Comparison of ENCODE assay signal across 25 cellular contexts in the genomic region with DNA sequence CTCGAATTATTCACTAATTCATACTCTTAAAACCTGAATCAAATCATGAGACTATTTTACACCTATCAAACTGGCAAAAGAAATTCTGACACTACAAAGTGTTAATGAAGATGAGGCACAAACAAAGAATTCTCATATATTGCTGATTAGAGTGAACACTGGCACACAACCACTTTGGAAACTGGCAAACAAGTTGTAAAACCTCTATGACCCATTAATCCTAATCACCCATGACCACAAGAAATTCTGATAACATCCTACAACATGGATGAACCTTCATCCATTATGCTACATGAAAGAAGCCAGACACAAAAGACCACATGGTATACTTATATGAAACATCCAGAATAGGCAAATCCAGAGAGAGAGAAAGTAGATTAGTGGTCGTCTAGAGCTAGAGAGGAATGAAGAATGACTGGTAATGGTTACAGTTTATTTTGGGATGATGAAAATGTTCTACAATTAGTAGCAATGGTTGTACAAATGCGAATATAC. TPM values are rescaled to one million over a fixed set of nuclear protein-coding genes. Genes with fewer than 3 reads are reported as not detected.
DNase-seq lines count a peak whose midpoint lies in the region; ATAC-seq and TF ChIP-seq lines count a peak whose summit lies in the region.
"Had no signal": no experiment of that assay in that cellular context is flagged by ENCODE, and none has a peak within 500 bp of the region (broad histone marks: within the 10 kb centered on the region; RNA-seq: fewer than 3 reads in every experiment).

No MANE protein-coding gene starts in this region.

- no peak overlapping the region for H3K27ac Mint-ChIP-seq in activated CD4-positive, alpha-beta T cell treated with anti-CD3 and anti-CD28 coated beads for 36 hours
- H3K27ac Mint-ChIP-seq in activated CD4-positive, alpha-beta T cell treated with anti-CD3 and anti-CD28 coated beads, Interleukin-2, amount 10 ng/mL, durations not matched to agents 7 days and 5 days: no peak overlapping the region
- H3K27ac Mint-ChIP-seq in chondrocyte (ENCODE audit: unreplicated experiment): peak overlapping the region; percentile 76
- H3K27ac Mint-ChIP-seq: activated CD4-positive, alpha-beta memory T cell treated with anti-CD3 and anti-CD28 coated beads for 36 hours; IgD-negative memory B cell; neural progenitor cell had no signal

- intact Hi-C loops in activated CD4-positive, alpha-beta T cell treated with anti-CD3 and anti-CD28 coated beads for 36 hours (cut with DNase I, micrococcal nuclease): no loop called here
- intact Hi-C loops in psoas muscle (cut with DNase I): no loop called here
- intact Hi-C loops in adrenal gland (cut with DNase I): no loop called here
- intact Hi-C loops in spleen (cut with DNase I; ENCODE audit: low total_unique reads): no loop called here

- no peaks in the 10 kb centered on the region for H3K27me3 Mint-ChIP-seq in activated CD4-positive, alpha-beta T cell treated with anti-CD3 and anti-CD28 coated beads for 36 hours
- H3K27me3 Mint-ChIP-seq in activated CD4-positive, alpha-beta T cell treated with anti-CD3 and anti-CD28 coated beads, Interleukin-2, amount 10 ng/mL, durations not matched to agents 7 days and 5 days: no peaks in the 10 kb centered on the region
- no peaks in the 10 kb centered on the region for H3K27me3 Mint-ChIP-seq in chondrocyte (ENCODE audit: low read depth)
- H3K27me3 Mint-ChIP-seq: activated CD4-positive, alpha-beta memory T cell treated with anti-CD3 and anti-CD28 coated beads for 36 hours; IgD-negative memory B cell had no signal

- no peaks in the 10 kb centered on the region for H3K27me3 ChIP-seq in psoas muscle (ENCODE audit: insufficient read depth in 3 of 3, low read length in 2 of 3)
- no peaks in the 10 kb centered on the region for H3K27me3 ChIP-seq in adrenal gland
- no peaks in the 10 kb centered on the region for H3K27me3 ChIP-seq in spleen (replicated peaks in 1 of 7)
- H3K27me3 ChIP-seq: esophagus squamous epithelium, neural progenitor cell, SJCRH30 had no signal

- H3K9me3 ChIP-seq in HEK293 (ENCODE audit: control insufficient read depth, insufficient read depth, low read depth, low read length) (no peaks in the 10 kb centered on the region), psoas muscle (no peaks in the 10 kb centered on the region), adrenal gland (replicated peaks in 1 of 3) (no peaks in the 10 kb centered on the region), spleen (no peaks in the 10 kb centered on the region)
- H3K9me3 ChIP-seq: esophagus squamous epithelium, SJCRH30 had no signal

- peaks cover 6% of the 10 kb centered on the region for H3K36me3 Mint-ChIP-seq in activated CD4-positive, alpha-beta T cell treated with anti-CD3 and anti-CD28 coated beads for 36 hours (ENCODE audit: low read depth)
- peaks cover 26% of the 10 kb centered on the region for H3K36me3 Mint-ChIP-seq in activated CD4-positive, alpha-beta T cell treated with anti-CD3 and anti-CD28 coated beads, Interleukin-2, amount 10 ng/mL, durations not matched to agents 7 days and 5 days (ENCODE audit: low read depth)
- no peaks in the 10 kb centered on the region for H3K36me3 Mint-ChIP-seq in chondrocyte (ENCODE audit: low read depth)
- H3K36me3 Mint-ChIP-seq: activated CD4-positive, alpha-beta memory T cell treated with anti-CD3 and anti-CD28 coated beads for 36 hours had no signal

- H3K4me3 ChIP-seq in HEK293 (ENCODE audit: low read depth, low read length) (no peak overlapping the region), psoas muscle (no peak overlapping the region), adrenal gland (no peak overlapping the region), spleen (no peak overlapping the region)
- H3K4me3 ChIP-seq: esophagus squamous epithelium, neural progenitor cell, SJCRH30 had no signal

- ATAC-seq in activated CD4-positive, alpha-beta T cell treated with anti-CD3 and anti-CD28 coated beads for 36 hours: peak; percentile 30
- ATAC-seq in psoas muscle: no peak
- ATAC-seq: PC-3 had no signal

- peaks cover 0 to 5% of the 10 kb centered on the region in 2 experiments; a peak in 2 of 3 replicates for H3K36me3 ChIP-seq in HEK293 (ENCODE audit: control insufficient read depth in 2 of 2, insufficient read depth in 1 of 2, low read length in 2 of 2)
- no peaks in the 10 kb centered on the region for H3K36me3 ChIP-seq in psoas muscle (ENCODE audit: insufficient read depth in 1 of 2, low read depth in 1 of 2)
- no peaks in the 10 kb centered on the region for H3K36me3 ChIP-seq in adrenal gland (replicated peaks in 1 of 2)
- peaks cover 0 to 21% (median 0%) of the 10 kb centered on the region in 6 donors for H3K36me3 ChIP-seq in spleen
- H3K36me3 ChIP-seq: neural progenitor cell had no signal

- 54 to 68% (median 56%) methylated on average over 3 of the region's 3 CpGs for WGBS in psoas muscle, 3 donors
- WGBS in adrenal gland, 4 donors: 60 to 67% (median 62%) methylated on average over 3 of the region's 3 CpGs
- 75 to 79% (median 78%) methylated on average over 3 of the region's 3 CpGs for WGBS in spleen, 5 donors

- H3K9me3 Mint-ChIP-seq in activated CD4-positive, alpha-beta T cell treated with anti-CD3 and anti-CD28 coated beads for 36 hours (ENCODE audit: low read depth): no peaks in the 10 kb centered on the region
- no peaks in the 10 kb centered on the region for H3K9me3 Mint-ChIP-seq in activated CD4-positive, alpha-beta T cell treated with anti-CD3 and anti-CD28 coated beads, Interleukin-2, amount 10 ng/mL, durations not matched to agents 7 days and 5 days
- H3K9me3 Mint-ChIP-seq in chondrocyte (ENCODE audit: low read depth): no peaks in the 10 kb centered on the region
- H3K9me3 Mint-ChIP-seq: activated CD4-positive, alpha-beta memory T cell treated with anti-CD3 and anti-CD28 coated beads for 36 hours; IgD-negative memory B cell had no signal

- H3K27ac ChIP-seq in HEK293 (ENCODE audit: extremely low read depth, low read depth, low read length) (no peak overlapping the region), psoas muscle (peak overlapping the region; percentile 82), adrenal gland (no peak overlapping the region), spleen (peak overlapping the region in 1 of 8 donors; percentile 3)
- H3K27ac ChIP-seq: neural progenitor cell, SJCRH30 had no signal

- POLR2A ChIA-PET in activated CD4-positive, alpha-beta T cell treated with anti-CD3 and anti-CD28 coated beads for 36 hours (lab: Charles Lee): no interaction called here
- POLR2A ChIA-PET in activated CD4-positive, alpha-beta T cell treated with anti-CD3 and anti-CD28 coated beads, Interleukin-2, amount 10 ng/mL, durations not matched to agents 7 days and 5 days (lab: Charles Lee): no interaction called here
- POLR2A ChIA-PET in HEK293 (lab: Yijun Ruan, JAX): interaction anchor here (0.7 to 2.3 kb wide), 2 partner anchors 9 to 428 kb away, joined by 4 to 11 read pairs; partner anchors contain the start of gene GPBP1L1

- peaks cover 41% of the 10 kb centered on the region for H3K4me1 ChIP-seq in HEK293 (ENCODE audit: control insufficient read depth, insufficient read depth, low read length)
- H3K4me1 ChIP-seq in psoas muscle: peaks cover 83% of the 10 kb centered on the region
- peaks cover 38 to 61% of the 10 kb centered on the region in 2 donors for H3K4me1 ChIP-seq in adrenal gland (replicated peaks in 1 of 2)
- peaks cover 50 to 100% (median 87%) of the 10 kb centered on the region in 6 donors for H3K4me1 ChIP-seq in spleen

- CTCF ChIA-PET in activated CD4-positive, alpha-beta T cell treated with anti-CD3 and anti-CD28 coated beads for 36 hours (lab: Charles Lee): interaction anchor here (0.6 to 2.0 kb wide), 3 partner anchors 8 to 318 kb away, joined by 3 to 10 read pairs (median 3); partner anchors contain the start of gene GPBP1L1
- CTCF ChIA-PET in activated CD4-positive, alpha-beta T cell treated with anti-CD3 and anti-CD28 coated beads, Interleukin-2, amount 10 ng/mL, durations not matched to agents 7 days and 5 days (lab: Charles Lee): interaction anchor here (0.6 to 0.9 kb wide), 2 partner anchors 46 to 822 kb away, joined by 3 read pairs; no protein-coding TSS in a partner anchor
- CTCF ChIA-PET in HEK293 (lab: Yijun Ruan, JAX): interaction anchor here (0.6 kb wide), 2 partner anchors 41 to 166 kb away, joined by 3 to 4 read pairs; no protein-coding TSS in a partner anchor

- no peak overlapping the region for H3K4me3 Mint-ChIP-seq in activated CD4-positive, alpha-beta T cell treated with anti-CD3 and anti-CD28 coated beads for 36 hours
- no peak overlapping the region for H3K4me3 Mint-ChIP-seq in activated CD4-positive, alpha-beta T cell treated with anti-CD3 and anti-CD28 coated beads, Interleukin-2, amount 10 ng/mL, durations not matched to agents 7 days and 5 days
- H3K4me3 Mint-ChIP-seq in chondrocyte (ENCODE audit: unreplicated experiment): no peak overlapping the region
- H3K4me3 Mint-ChIP-seq: activated CD4-positive, alpha-beta memory T cell treated with anti-CD3 and anti-CD28 coated beads for 36 hours; neural progenitor cell had no signal

- no peak for TF ChIP-seq POLR2A in adrenal gland (IDR thresholded peaks at IDR 0.05)
- no peak for TF ChIP-seq POLR2A in spleen (IDR thresholded peaks at IDR 0.05)

- TF ChIP-seq CTCF in HEK293 (tag by site-specific recombination; IDR thresholded peaks at IDR 0.05) (no peak), chondrocyte (IDR thresholded peaks at IDR 0.05) (no peak), psoas muscle (IDR thresholded peaks at IDR 0.05) (no peak), adrenal gland (IDR thresholded peaks at IDR 0.05) (no peak), spleen (IDR thresholded peaks at IDR 0.05 in 8 of 11, conservative IDR thresholded peaks at IDR 0.05 in 3 of 11) (no peak)

- DNase-seq in activated CD4-positive, alpha-beta T cell treated with anti-CD3 and anti-CD28 coated beads for 36 hours: no peak
- no peak for DNase-seq in activated CD4-positive, alpha-beta T cell treated with anti-CD3 and anti-CD28 coated beads, Interleukin-2, amount 10 ng/mL, durations not matched to agents 7 days and 5 days
- DNase-seq in chondrocyte (ENCODE audit: low spot score) (no peak), psoas muscle (no peak), adrenal gland (no peak), spleen (no peak), NCI-H510A treated with DMSO at 0.1 percent for 48 hours (lab: John Stamatoyannopoulos, UW) (no peak)
- DNase-seq: 8988T; activated CD4-positive, alpha-beta memory T cell treated with anti-CD3 and anti-CD28 coated beads for 36 hours; activated gamma-delta T cell treated with Interleukin-2 at 50 U/mL for 16 hours; activated T-cell treated with anti-CD3 and anti-CD28 coated beads for 4 hours; AML-193; anterior cingulate cortex; effector memory CD4-positive, alpha-beta T cell; esophagus squamous epithelium; midbrain; MM.1S; NCI-H146; NCI-H2171 treated with DMSO at 0.1 percent for 48 hours; NCI-H748 treated with DMSO at 0.1 percent for 48 hours; PC-3; SJCRH30 had no signal

- H3K4me1 Mint-ChIP-seq in activated CD4-positive, alpha-beta T cell treated with anti-CD3 and anti-CD28 coated beads for 36 hours: peaks cover 84% of the 10 kb centered on the region
- H3K4me1 Mint-ChIP-seq in activated CD4-positive, alpha-beta T cell treated with anti-CD3 and anti-CD28 coated beads, Interleukin-2, amount 10 ng/mL, durations not matched to agents 7 days and 5 days: peaks cover 40% of the 10 kb centered on the region
- H3K4me1 Mint-ChIP-seq in chondrocyte (ENCODE audit: low read depth): peaks cover 90% of the 10 kb centered on the region

RNA-seq across cellular contexts. Expression of gene GPBP1L1, which starts 8.5 kb away (rescaled TPM):
- total RNA-seq in activated CD4-positive, alpha-beta T cell treated with anti-CD3 and anti-CD28 coated beads for 36 hours: 100 to 1,000 TPM; 101 to 112 TPM
- total RNA-seq in activated CD4-positive, alpha-beta T cell treated with anti-CD3 and anti-CD28 coated beads, Interleukin-2, amount 10 ng/mL, durations not matched to agents 7 days and 5 days: 100 to 1,000 TPM; 117 to 124 TPM
- total RNA-seq in chondrocyte: 82.5 to 85.5 TPM (median 84.0 TPM) in 3 replicates
- total RNA-seq in psoas muscle: 10 to 100 TPM; 52.2 to 71.0 (median 64.1) TPM
- polyA plus RNA-seq in psoas muscle: 10 to 100 TPM; 25.8 to 74.4 (median 39.4) TPM
- total RNA-seq in adrenal gland: 100 to 1,000 TPM in 3 of 8 donors, 10 to 100 TPM in 5; 57.9 to 122 (median 91.1) TPM
- 10 to 100 TPM; 34.5 to 75.8 (median 40.1) TPM for polyA plus RNA-seq in adrenal gland
- 100 to 1,000 TPM; 118 to 174 (median 136) TPM for total RNA-seq in spleen
- polyA plus RNA-seq in spleen: 10 to 100 TPM; 36.3 to 53.0 (median 42.8) TPM

RNA-seq across cellular contexts. Expression of gene TMEM69, which starts 10.2 kb away (rescaled TPM):
- total RNA-seq in activated CD4-positive, alpha-beta T cell treated with anti-CD3 and anti-CD28 coated beads for 36 hours: 10 to 100 TPM; 30.2 to 44.3 TPM
- 10 to 100 TPM; 18.6 to 27.4 TPM for total RNA-seq in activated CD4-positive, alpha-beta T cell treated with anti-CD3 and anti-CD28 coated beads, Interleukin-2, amount 10 ng/mL, durations not matched to agents 7 days and 5 days
- total RNA-seq in chondrocyte: 11.8 to 17.2 TPM (median 15.1 TPM) in 3 replicates
- total RNA-seq in psoas muscle: 10 to 100 TPM; 15.3 to 21.9 (median 19.5) TPM
- 10 to 100 TPM; 16.6 to 50.8 (median 26.9) TPM for polyA plus RNA-seq in psoas muscle
- 10 to 100 TPM; 16.8 to 37.2 (median 26.3) TPM for total RNA-seq in adrenal gland
- polyA plus RNA-seq in adrenal gland: 10 to 100 TPM in 2 of 3 donors, 1 to 10 TPM in 1; 9.3 to 53.1 (median 16.8) TPM
- total RNA-seq in spleen: 10 to 100 TPM; 16.4 to 32.7 (median 19.9) TPM
- polyA plus RNA-seq in spleen: 10 to 100 TPM; 18.3 to 24.5 (median 20.8) TPM

RNA-seq across cellular contexts. Expression of gene CCDC17, which starts 53.9 kb away (rescaled TPM):
- 1 to 10 TPM; 1.0 to 1.6 TPM for total RNA-seq in activated CD4-positive, alpha-beta T cell treated with anti-CD3 and anti-CD28 coated beads for 36 hours
- 1 to 10 TPM; 2.3 to 3.3 TPM for total RNA-seq in activated CD4-positive, alpha-beta T cell treated with anti-CD3 and anti-CD28 coated beads, Interleukin-2, amount 10 ng/mL, durations not matched to agents 7 days and 5 days
- total RNA-seq in chondrocyte: 0.90 to 2.8 TPM (median 0.90 TPM) in 3 replicates
- total RNA-seq in psoas muscle: 1 to 10 TPM; 1.2 to 1.7 (median 1.3) TPM
- 1 to 10 TPM in 2 of 3 donors, under 1 TPM in 1; 0.69 to 2.1 (median 1.1) TPM for polyA plus RNA-seq in psoas muscle
- 1 to 10 TPM in 4 of 8 donors, under 1 TPM in 3, not detected in 1; 0.35 to 2.5 (median 1.5) TPM for total RNA-seq in adrenal gland
- polyA plus RNA-seq in adrenal gland: 1 to 10 TPM in 2 of 3 donors, under 1 TPM in 1; 0.24 to 4.2 (median 2.2) TPM
- 1 to 10 TPM; 2.6 to 7.6 (median 5.4) TPM for total RNA-seq in spleen
- polyA plus RNA-seq in spleen: 1 to 10 TPM in 2 of 3 donors, under 1 TPM in 1; 0.55 to 1.6 (median 1.5) TPM
